Comparison of ENCODE assay signal across 8 cellular contexts in the genomic region with DNA sequence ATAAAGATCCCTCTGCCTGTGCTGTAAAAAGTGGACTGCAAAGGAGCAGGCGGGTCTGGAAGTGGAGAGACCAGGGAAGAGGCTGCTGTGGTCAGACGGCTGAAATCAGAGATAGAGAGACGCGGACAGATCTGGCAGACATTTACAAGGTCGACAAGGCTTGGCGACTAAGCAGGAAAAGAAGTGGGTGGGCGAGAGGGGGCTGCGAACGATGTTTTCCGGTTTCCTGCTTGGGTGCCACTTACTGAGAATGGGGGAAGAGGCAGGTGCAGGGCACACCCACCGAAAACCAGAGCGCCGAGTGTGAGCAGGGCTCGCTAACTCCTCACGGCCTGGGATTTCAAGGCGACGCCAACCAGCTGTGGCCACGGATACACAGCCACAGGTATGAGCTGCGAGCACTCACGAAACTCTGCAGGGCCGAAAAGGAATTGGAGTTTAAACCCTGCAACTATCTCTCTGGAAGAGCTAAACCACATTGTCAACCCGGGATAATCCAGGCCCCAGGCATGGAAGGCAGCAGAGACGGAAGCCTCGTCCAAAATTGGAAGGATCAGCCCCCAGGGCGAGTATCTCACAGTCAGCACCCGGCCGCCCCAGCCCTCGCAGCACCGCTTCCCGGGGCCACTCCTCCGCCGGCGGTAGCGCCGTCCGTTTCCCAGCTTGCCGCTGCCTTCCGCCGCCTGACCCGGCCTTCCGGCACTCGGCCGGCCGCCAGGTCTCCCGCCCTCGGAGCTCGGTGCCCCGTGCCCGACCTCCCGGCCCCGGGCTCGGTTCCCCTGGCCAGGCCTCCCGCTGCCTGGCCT. TPM values are rescaled to one million over a fixed set of nuclear protein-coding genes. Genes with fewer than 3 reads are reported as not detected.
DNase-seq lines count a peak whose midpoint lies in the region; ATAC-seq and TF ChIP-seq lines count a peak whose summit lies in the region.

No MANE protein-coding gene starts in this region.

- no peaks in the 10 kb centered on the region for H3K9me3 ChIP-seq in BLaER1 treated with 17β-estradiol and CSF1 and Interleukin-3, amounts not matched to agents 10 nM and 100 nM (replicated peaks in 1 of 11)
- no peaks in the 10 kb centered on the region for H3K9me3 ChIP-seq in hepatocyte (ENCODE audit: low read depth)

- peaks cover 37 to 52% (median 44%) of the 10 kb centered on the region in 10 experiments for H3K4me1 ChIP-seq in BLaER1 treated with 17β-estradiol and CSF1 and Interleukin-3, amounts not matched to agents 10 nM and 100 nM
- peaks cover 26% of the 10 kb centered on the region for H3K4me1 ChIP-seq in hepatocyte (ENCODE audit: insufficient read depth)

- H3K27me3 Mint-ChIP-seq in T-helper 1 cell treated with Interleukin-12 subunit alpha and Interleukin-12 subunit beta and Interleukin-4 antibody, amounts not matched to agents 30 μg/mL and 1 μg/mL, for 36 hours (ENCODE audit: low read depth): no peaks in the 10 kb centered on the region

- H3K4me3 ChIP-seq in BLaER1 treated with 17β-estradiol and CSF1 and Interleukin-3, amounts not matched to agents 10 nM and 100 nM: peak overlapping the region; percentile 83 to 98 (median 95)
- H3K4me3 ChIP-seq in astrocyte of the cerebellum (ENCODE audit: low read depth, low read length) (peak overlapping the region; percentile 79), hepatocyte (peak overlapping the region; percentile 94)

- H3K27ac Mint-ChIP-seq in T-helper 1 cell treated with Interleukin-12 subunit alpha and Interleukin-12 subunit beta and Interleukin-4 antibody, amounts not matched to agents 30 μg/mL and 1 μg/mL, for 36 hours: peak overlapping the region; percentile 92

- H3K27me3 ChIP-seq in BLaER1 treated with 17β-estradiol and CSF1 and Interleukin-3, amounts not matched to agents 10 nM and 100 nM: no peaks in the 10 kb centered on the region
- H3K27me3 ChIP-seq in hepatocyte: no peaks in the 10 kb centered on the region

- H3K9me3 Mint-ChIP-seq in T-helper 1 cell treated with Interleukin-12 subunit alpha and Interleukin-12 subunit beta and Interleukin-4 antibody, amounts not matched to agents 30 μg/mL and 1 μg/mL, for 36 hours: no peaks in the 10 kb centered on the region

- H3K4me2 ChIP-seq in BLaER1 treated with 17β-estradiol and CSF1 and Interleukin-3, amounts not matched to agents 10 nM and 100 nM: peak overlapping the region; percentile 88 to 100 (median 98)
- peak overlapping the region; percentile 84 for H3K4me2 ChIP-seq in hepatocyte

- TF ChIP-seq CTCF in astrocyte of the cerebellum (IDR thresholded peaks at IDR 0.05; ENCODE audit: low read depth, low read length, missing control alignments) (no peak), hepatocyte (IDR thresholded peaks at IDR 0.05; ENCODE audit: poor library complexity) (no peak)

- H3K27ac ChIP-seq in BLaER1 treated with 17β-estradiol and CSF1 and Interleukin-3, amounts not matched to agents 10 nM and 100 nM: peak overlapping the region; percentile 89 to 98 (median 93)
- H3K27ac ChIP-seq in hepatocyte: peak overlapping the region; percentile 99

- peak overlapping the region; percentile 90 to 98 (median 97) for H3K9ac ChIP-seq in BLaER1 treated with 17β-estradiol and CSF1 and Interleukin-3, amounts not matched to agents 10 nM and 100 nM

- H3K36me3 Mint-ChIP-seq in T-helper 1 cell treated with Interleukin-12 subunit alpha and Interleukin-12 subunit beta and Interleukin-4 antibody, amounts not matched to agents 30 μg/mL and 1 μg/mL, for 36 hours (ENCODE audit: low read depth): peaks cover 40% of the 10 kb centered on the region

- H3K79me2 ChIP-seq in hepatocyte: peaks cover 64% of the 10 kb centered on the region

- peak; percentile 37 for ATAC-seq in HG03432 (IDR thresholded peaks at IDR 0.05; ENCODE audit: unreplicated experiment)

- peaks cover 0 to 40% (median 21%) of the 10 kb centered on the region in 11 experiments; a peak in 18 of 22 replicates for H3K36me3 ChIP-seq in BLaER1 treated with 17β-estradiol and CSF1 and Interleukin-3, amounts not matched to agents 10 nM and 100 nM
- H3K36me3 ChIP-seq in hepatocyte (replicated peaks; ENCODE audit: insufficient read depth, low read depth): no peaks in the 10 kb centered on the region

- H4K20me1 ChIP-seq in BLaER1 treated with 17β-estradiol and CSF1 and Interleukin-3, amounts not matched to agents 10 nM and 100 nM: peaks cover 31 to 57% (median 48%) of the 10 kb centered on the region in 11 experiments; a peak in 21 of 22 replicates
- peaks cover 28% of the 10 kb centered on the region for H4K20me1 ChIP-seq in hepatocyte (ENCODE audit: insufficient read depth, poor library complexity, severe bottlenecking)

- H3K9me2 ChIP-seq in hepatocyte (replicated peaks; ENCODE audit: insufficient read depth): no peaks in the 10 kb centered on the region

- H3K4me3 Mint-ChIP-seq in T-helper 1 cell treated with Interleukin-12 subunit alpha and Interleukin-12 subunit beta and Interleukin-4 antibody, amounts not matched to agents 30 μg/mL and 1 μg/mL, for 36 hours: peak overlapping the region; percentile 99

- 1% methylated on average over 38 of the region's 53 CpGs for WGBS in hepatocyte (ENCODE audit: low lambda C conversion rate, missing lambda C conversion rate)

- peaks cover 60% of the 10 kb centered on the region for H3K4me1 Mint-ChIP-seq in T-helper 1 cell treated with Interleukin-12 subunit alpha and Interleukin-12 subunit beta and Interleukin-4 antibody, amounts not matched to agents 30 μg/mL and 1 μg/mL, for 36 hours (ENCODE audit: low read depth)

- DNase-seq in GM19238 (ENCODE audit: insufficient read length, low spot score): peak; percentile 5
- DNase-seq in astrocyte of the cerebellum (ENCODE audit: low read depth): no peak
- DNase-seq in hepatocyte (ENCODE audit: low spot score): peak; percentile 69
- peak; percentile 30 for DNase-seq in renal cortical epithelial cell (ENCODE audit: low read depth)
- no peak for DNase-seq in NCI-H2171 treated with DMSO at 0.1 percent for 48 hours (lab: John Stamatoyannopoulos, UW)

- H2AFZ ChIP-seq in hepatocyte: peak overlapping the region; percentile 70

- in situ Hi-C loops in astrocyte of the cerebellum (cut with HindIII; ENCODE audit: low sequenced_read_pairs): no loop called here

RNA-seq across cellular contexts. Expression of a gene that starts 0.8 kb away (rescaled TPM):
- total RNA-seq in hepatocyte (74.1 and 81.2 TPM in 2 replicates), renal cortical epithelial cell (54.8 and 115 TPM in 2 replicates)
- polyA plus RNA-seq in hepatocyte: 53.6 and 63.9 TPM in 2 replicates

RNA-seq across cellular contexts. Expression of a gene that starts 1.1 kb away (rescaled TPM):
- 11.9 and 14.5 TPM in 2 replicates for total RNA-seq in hepatocyte
- polyA plus RNA-seq in hepatocyte: 9.1 and 10.3 TPM in 2 replicates
- 12.2 and 13.0 TPM in 2 replicates for total RNA-seq in renal cortical epithelial cell

Comparison
In these comparisons a context has a peak if more than half of its experiments do, and no peak if none do; other contexts are left out.
1. DNase-seq: peak in GM19238 (single experiment), hepatocyte (single experiment) and renal cortical epithelial cell (single experiment); none in astrocyte of the cerebellum (single experiment) and NCI-H2171 treated with DMSO at 0.1 percent for 48 hours (single experiment).
2. Peak in every context shown above with its lines, with median percentiles within 50 percentile points of each other: H3K4me3 ChIP-seq.